In the genomic region with DNA sequence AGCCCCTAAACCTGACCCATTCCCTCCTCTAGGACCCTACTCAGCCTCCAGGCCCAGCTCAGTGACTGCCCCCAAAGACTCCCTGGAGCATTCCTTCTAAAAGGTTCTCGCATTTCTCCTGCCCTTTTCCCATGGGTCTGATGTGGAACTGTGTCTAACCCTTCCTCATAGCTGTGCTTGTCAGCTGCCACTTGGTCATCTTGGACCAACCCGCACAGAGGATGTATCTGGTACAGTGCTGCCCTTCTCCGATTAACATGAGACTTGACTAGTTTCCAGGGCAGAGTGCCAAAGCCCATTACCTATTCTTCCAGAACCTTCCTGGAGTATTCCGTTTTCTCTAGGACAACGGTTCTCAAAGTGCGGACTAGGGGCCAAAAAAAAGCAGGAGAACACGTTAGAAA, we compare ENCODE assay signal across 7 cellular contexts. TPM values are rescaled to one million over a fixed set of nuclear protein-coding genes. Genes with fewer than 3 reads are reported as not detected.
A peak's percentile ranks its signal among the peaks of the same experiment; 100 is the strongest.
DNase-seq lines count a peak whose midpoint lies in the region; TF ChIP-seq lines count a peak whose summit lies in the region.

No MANE protein-coding gene starts in this region.

- TF ChIP-seq POLR2A in uterus (IDR thresholded peaks at IDR 0.05), result no peak

- no peaks in the 10 kb centered on the region for H3K9me3 ChIP-seq in mesodermal cell (ENCODE audit: control insufficient read depth, low read length)
- no peaks in the 10 kb centered on the region for H3K9me3 ChIP-seq in uterus

- H3K4me3 ChIP-seq in GM12875 (ENCODE audit: low read depth, low read length) (peak overlapping the region; percentile 86), coronary artery (peak overlapping the region; percentile 99), mesodermal cell (ENCODE audit: extremely low read depth, insufficient read depth, low read length, poor library complexity, severe bottlenecking) (peak overlapping the region; percentile 65), uterus (peak overlapping the region; percentile 70 to 92)

- peak overlapping the region; percentile 95 to 99 for H3K27ac ChIP-seq in coronary artery
- peak overlapping the region; percentile 91 for H3K27ac ChIP-seq in mesodermal cell (ENCODE audit: low read depth, low read length, severe bottlenecking)
- peak overlapping the region; percentile 93 to 96 for H3K27ac ChIP-seq in uterus

- DNase-seq in NCI-H1105 (lab: John Stamatoyannopoulos, UW) (peak; percentile 27), coronary artery (ENCODE audit: low spot score) (peak; percentile 89), uterus (peak in 1 of 2 donors; percentile 67), AG08395 (ENCODE audit: low spot score) (no peak)
- no peak for DNase-seq in activated effector memory CD4-positive, alpha-beta T cell treated with anti-CD3 and anti-CD28 coated beads, Interleukin-2, amount 50 U/mL, for 16 hours

- TF ChIP-seq CTCF in GM12875 (IDR thresholded peaks at IDR 0.05; ENCODE audit: borderline replicate concordance, insufficient read depth, low read depth, low read length) (no peak), coronary artery (IDR thresholded peaks at IDR 0.05) (no peak), uterus (IDR thresholded peaks at IDR 0.05) (no peak)

- H3K4me1 ChIP-seq in mesodermal cell (ENCODE audit: control insufficient read depth, insufficient read depth, low read length, poor library complexity, severe bottlenecking) (peaks cover 4% of the 10 kb centered on the region), uterus (peaks cover 0 to 3% of the 10 kb centered on the region in 2 donors)

- H3K36me3 ChIP-seq in mesodermal cell (ENCODE audit: control insufficient read depth, insufficient read depth, low read length), result no peaks in the 10 kb centered on the region
- H3K36me3 ChIP-seq in uterus, result no peaks in the 10 kb centered on the region

- no peaks in the 10 kb centered on the region for H3K27me3 ChIP-seq in uterus

- 84 to 88% methylated on average over 7 of the region's 7 CpGs for WGBS in mesodermal cell (ENCODE audit: insufficient coverage in 2 of 2), 2 experiments

- intact Hi-C loops in uterus (cut with DNase I; ENCODE audit: low total_unique reads), result no loop called here

RNA-seq across cellular contexts. Expression of gene NFU1, which starts 0.5 kb away (rescaled TPM):
- polyA plus RNA-seq in mesodermal cell (2013, experiment 1 of 2), result 55.9 TPM
- 60.9 TPM for polyA plus RNA-seq in mesodermal cell (2013, experiment 2 of 2)
- 10 to 100 TPM; 24.4 to 55.3 (median 41.6) TPM for total RNA-seq in uterus

RNA-seq across cellular contexts. Expression of gene GFPT1, which starts 50.7 kb away (rescaled TPM):
- 41.8 TPM for polyA plus RNA-seq in mesodermal cell (2013, experiment 1 of 2)
- 42.1 TPM for polyA plus RNA-seq in mesodermal cell (2013, experiment 2 of 2)
- 10 to 100 TPM; 24.3 to 90.5 (median 39.5) TPM for total RNA-seq in uterus

Comparison
In these comparisons a context has a peak if more than half of its experiments do, and no peak if none do; other contexts are left out.
1. DNase-seq: peak in NCI-H1105 (single experiment) and coronary artery (single experiment); none in AG08395 (single experiment) and activated effector memory CD4-positive, alpha-beta T cell treated with anti-CD3 and anti-CD28 coated beads, Interleukin-2, amount 50 U/mL, for 16 hours (single experiment).
2. Peak in every context shown above with its lines, with median percentiles within 50 percentile points of each other: H3K4me3 ChIP-seq and H3K27ac ChIP-seq.